ENCODE assay signal across 15 cellular contexts in the genomic region with DNA sequence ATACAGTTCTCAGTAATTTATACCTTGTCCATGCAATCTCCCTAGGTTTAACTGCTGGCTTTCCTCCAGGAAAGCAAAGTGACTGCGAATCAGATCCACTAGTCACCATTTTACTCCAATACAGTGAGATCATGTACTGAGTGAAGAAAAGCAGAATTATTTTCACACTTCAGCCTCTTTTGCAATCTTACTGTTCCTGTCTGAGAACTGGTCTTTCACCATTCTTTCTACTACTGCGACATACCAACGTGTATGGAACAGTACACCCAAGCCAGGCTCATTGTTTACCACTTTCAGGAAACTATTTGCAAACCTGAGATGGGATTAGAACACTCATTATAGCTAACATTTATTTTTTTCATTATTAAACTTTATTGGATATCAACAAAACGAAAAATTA.
"Had no signal": no experiment of that assay in that cellular context is flagged by ENCODE, and none has a peak within 500 bp of the region (broad histone marks: within the 10 kb centered on the region; RNA-seq: fewer than 3 reads in every experiment).

No MANE protein-coding gene starts in this region.

- H3K4me1 Mint-ChIP-seq: activated naive CD8-positive, alpha-beta T cell treated with anti-CD3 and anti-CD28 coated beads for 36 hours had no signal

- H3K4me3 ChIP-seq: gastrocnemius medialis, heart right ventricle, ovary had no signal

- H3K36me3 ChIP-seq: gastrocnemius medialis, heart right ventricle, ovary, WERI-Rb-1 had no signal

- DNase-seq: activated CD4-positive, alpha-beta T cell treated with anti-CD3 and anti-CD28 coated beads for 4 hours; activated CD8-positive, alpha-beta memory T cell treated with anti-CD3 and anti-CD28 coated beads, Interleukin-2, amount 50 U/mL, for 4 hours; activated CD8-positive, alpha-beta T cell treated with anti-CD3 and anti-CD28 coated beads for 36 hours; activated gamma-delta T cell treated with Interleukin-2 at 50 U/mL for 16 hours; activated naive CD8-positive, alpha-beta T cell treated with anti-CD3 and anti-CD28 coated beads for 36 hours; activated T-cell treated with anti-CD3 and anti-CD28 coated beads, Interleukin-2, amount 50 U/mL, for 72 hours; aorta; gastrocnemius medialis; heart right ventricle; left ventricle myocardium superior; ovary; stimulated activated CD4-positive, alpha-beta T cell treated with anti-CD3 and anti-CD28 coated beads, Interleukin-4, amount 100 ng/mL, for 24 hours; T1000; WERI-Rb-1 had no signal

- H3K27ac ChIP-seq: gastrocnemius medialis, heart right ventricle, ovary, WERI-Rb-1 had no signal

- ATAC-seq: activated CD8-positive, alpha-beta T cell treated with anti-CD3 and anti-CD28 coated beads for 36 hours; gastrocnemius medialis; heart right ventricle; left ventricle myocardium superior had no signal

- H3K27ac Mint-ChIP-seq: activated CD8-positive, alpha-beta T cell treated with anti-CD3 and anti-CD28 coated beads for 36 hours; activated naive CD8-positive, alpha-beta T cell treated with anti-CD3 and anti-CD28 coated beads for 36 hours; activated T-cell treated with anti-CD3 and anti-CD28 coated beads, Interleukin-2, amount 50 U/mL, for 72 hours; stimulated activated naive CD8-positive, alpha-beta T cell treated with anti-CD3 and anti-CD28 coated beads, Interleukin-15, Interleukin-2, amounts not matched to agents 100 ng/mL and 50 ng/mL, for 24 hours had no signal

- H3K9me3 Mint-ChIP-seq: activated CD8-positive, alpha-beta T cell treated with anti-CD3 and anti-CD28 coated beads for 36 hours; activated naive CD8-positive, alpha-beta T cell treated with anti-CD3 and anti-CD28 coated beads for 36 hours; activated T-cell treated with anti-CD3 and anti-CD28 coated beads, Interleukin-2, amount 50 U/mL, for 72 hours; stimulated activated naive CD8-positive, alpha-beta T cell treated with anti-CD3 and anti-CD28 coated beads, Interleukin-15, Interleukin-2, amounts not matched to agents 100 ng/mL and 50 ng/mL, for 24 hours had no signal

- H3K27me3 Mint-ChIP-seq: activated naive CD8-positive, alpha-beta T cell treated with anti-CD3 and anti-CD28 coated beads for 36 hours; stimulated activated naive CD8-positive, alpha-beta T cell treated with anti-CD3 and anti-CD28 coated beads, Interleukin-15, Interleukin-2, amounts not matched to agents 100 ng/mL and 50 ng/mL, for 24 hours had no signal

- H3K9me3 ChIP-seq: gastrocnemius medialis, heart right ventricle, ovary had no signal

- H3K4me1 ChIP-seq: gastrocnemius medialis, heart right ventricle had no signal

- H3K4me3 Mint-ChIP-seq: activated CD8-positive, alpha-beta T cell treated with anti-CD3 and anti-CD28 coated beads for 36 hours; activated naive CD8-positive, alpha-beta T cell treated with anti-CD3 and anti-CD28 coated beads for 36 hours; activated T-cell treated with anti-CD3 and anti-CD28 coated beads, Interleukin-2, amount 50 U/mL, for 72 hours; stimulated activated naive CD8-positive, alpha-beta T cell treated with anti-CD3 and anti-CD28 coated beads, Interleukin-15, Interleukin-2, amounts not matched to agents 100 ng/mL and 50 ng/mL, for 24 hours had no signal

- H3K27me3 ChIP-seq: gastrocnemius medialis, ovary had no signal

- H3K36me3 Mint-ChIP-seq: activated naive CD8-positive, alpha-beta T cell treated with anti-CD3 and anti-CD28 coated beads for 36 hours had no signal
